In genomic region chr17:57902800-57903759, GRCh38 we compare ENCODE assay signal across 1 cellular context.
TF ChIP-seq lines count a peak whose summit lies in the region.

No MANE protein-coding gene starts in this region.

TF ChIP-seq in HepG2, 621 proteins besides CTCF, POLR2A, EP300 and RAD21 (continued from another document and continues in another):
- TF ChIP-seq, protein P1, sequence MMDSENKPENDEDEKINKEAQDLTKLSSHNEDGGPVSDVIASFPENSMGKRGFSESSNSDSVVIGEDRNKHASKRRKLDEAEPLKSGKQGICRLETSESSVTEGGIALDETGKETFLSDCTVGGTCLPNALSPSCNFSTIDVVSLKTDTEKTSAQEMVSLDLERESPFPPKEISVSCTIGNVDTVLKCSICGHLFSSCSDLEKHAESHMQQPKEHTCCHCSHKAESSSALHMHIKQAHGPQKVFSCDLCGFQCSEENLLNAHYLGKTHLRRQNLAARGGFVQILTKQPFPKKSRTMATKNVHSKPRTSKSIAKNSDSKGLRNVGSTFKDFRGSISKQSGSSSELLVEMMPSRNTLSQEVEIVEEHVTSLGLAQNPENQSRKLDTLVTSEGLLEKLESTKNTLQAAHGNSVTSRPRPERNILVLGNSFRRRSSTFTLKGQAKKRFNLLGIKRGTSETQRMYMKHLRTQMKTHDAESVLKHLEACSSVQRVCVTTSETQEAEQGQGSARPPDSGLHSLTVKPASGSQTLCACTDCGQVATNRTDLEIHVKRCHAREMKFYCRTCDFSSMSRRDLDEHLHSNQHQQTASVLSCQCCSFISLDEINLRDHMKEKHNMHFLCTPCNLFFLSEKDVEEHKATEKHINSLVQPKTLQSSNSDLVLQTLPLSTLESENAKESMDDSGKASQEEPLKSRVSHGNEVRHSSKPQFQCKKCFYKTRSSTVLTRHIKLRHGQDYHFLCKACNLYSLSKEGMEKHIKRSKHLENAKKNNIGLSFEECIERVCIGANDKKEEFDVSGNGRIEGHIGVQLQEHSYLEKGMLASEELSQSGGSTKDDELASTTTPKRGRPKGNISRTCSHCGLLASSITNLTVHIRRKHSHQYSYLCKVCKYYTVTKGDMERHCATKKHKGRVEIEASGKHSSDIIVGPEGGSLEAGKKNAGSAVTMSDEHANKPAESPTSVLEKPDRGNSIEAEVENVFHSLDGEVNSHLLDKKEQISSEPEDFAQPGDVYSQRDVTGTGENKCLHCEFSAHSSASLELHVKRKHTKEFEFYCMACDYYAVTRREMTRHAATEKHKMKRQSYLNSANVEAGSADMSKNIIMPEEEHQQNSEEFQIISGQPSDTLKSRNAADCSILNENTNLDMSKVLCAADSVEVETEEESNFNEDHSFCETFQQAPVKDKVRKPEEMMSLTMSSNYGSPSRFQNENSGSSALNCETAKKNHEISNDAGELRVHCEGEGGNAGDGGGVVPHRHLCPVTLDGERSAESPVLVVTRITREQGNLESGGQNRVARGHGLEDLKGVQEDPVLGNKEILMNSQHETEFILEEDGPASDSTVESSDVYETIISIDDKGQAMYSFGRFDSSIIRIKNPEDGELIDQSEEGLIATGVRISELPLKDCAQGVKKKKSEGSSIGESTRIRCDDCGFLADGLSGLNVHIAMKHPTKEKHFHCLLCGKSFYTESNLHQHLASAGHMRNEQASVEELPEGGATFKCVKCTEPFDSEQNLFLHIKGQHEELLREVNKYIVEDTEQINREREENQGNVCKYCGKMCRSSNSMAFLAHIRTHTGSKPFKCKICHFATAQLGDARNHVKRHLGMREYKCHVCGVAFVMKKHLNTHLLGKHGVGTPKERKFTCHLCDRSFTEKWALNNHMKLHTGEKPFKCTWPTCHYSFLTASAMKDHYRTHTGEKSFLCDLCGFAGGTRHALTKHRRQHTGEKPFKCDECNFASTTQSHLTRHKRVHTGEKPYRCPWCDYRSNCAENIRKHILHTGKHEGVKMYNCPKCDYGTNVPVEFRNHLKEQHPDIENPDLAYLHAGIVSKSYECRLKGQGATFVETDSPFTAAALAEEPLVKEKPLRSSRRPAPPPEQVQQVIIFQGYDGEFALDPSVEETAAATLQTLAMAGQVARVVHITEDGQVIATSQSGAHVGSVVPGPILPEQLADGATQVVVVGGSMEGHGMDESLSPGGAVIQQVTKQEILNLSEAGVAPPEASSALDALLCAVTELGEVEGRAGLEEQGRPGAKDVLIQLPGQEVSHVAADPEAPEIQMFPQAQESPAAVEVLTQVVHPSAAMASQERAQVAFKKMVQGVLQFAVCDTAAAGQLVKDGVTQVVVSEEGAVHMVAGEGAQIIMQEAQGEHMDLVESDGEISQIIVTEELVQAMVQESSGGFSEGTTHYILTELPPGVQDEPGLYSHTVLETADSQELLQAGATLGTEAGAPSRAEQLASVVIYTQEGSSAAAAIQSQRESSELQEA (CRISPR knock-in tag; IDR thresholded peaks at IDR 0.05; ENCODE audit: not compliant biosample characterization), result peak; percentile 46
- TF ChIP-seq, protein P2, sequence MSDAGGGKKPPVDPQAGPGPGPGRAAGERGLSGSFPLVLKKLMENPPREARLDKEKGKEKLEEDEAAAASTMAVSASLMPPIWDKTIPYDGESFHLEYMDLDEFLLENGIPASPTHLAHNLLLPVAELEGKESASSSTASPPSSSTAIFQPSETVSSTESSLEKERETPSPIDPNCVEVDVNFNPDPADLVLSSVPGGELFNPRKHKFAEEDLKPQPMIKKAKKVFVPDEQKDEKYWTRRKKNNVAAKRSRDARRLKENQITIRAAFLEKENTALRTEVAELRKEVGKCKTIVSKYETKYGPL (CRISPR knock-in tag; IDR thresholded peaks at IDR 0.05), result no peak
- TF ChIP-seq ZNF792 (CRISPR knock-in tag; IDR thresholded peaks at IDR 0.05) (peak; percentile 99), ZNF558 (CRISPR knock-in tag; IDR thresholded peaks at IDR 0.05; ENCODE audit: borderline replicate concordance) (no peak), ZSCAN12 (CRISPR knock-in tag; IDR thresholded peaks at IDR 0.05) (no peak), ZNF143 (CRISPR knock-in tag; IDR thresholded peaks at IDR 0.05) (peak; percentile 23; the same call in 1 of the 2 replicates), DR1 (CRISPR knock-in tag; IDR thresholded peaks at IDR 0.05) (no peak), HMGA1 (CRISPR knock-in tag; conservative IDR thresholded peaks at IDR 0.05) (no peak), ZNF766 (CRISPR knock-in tag; IDR thresholded peaks at IDR 0.05; ENCODE audit: borderline replicate concordance) (no peak), AKAP8 (CRISPR knock-in tag; IDR thresholded peaks at IDR 0.05) (no peak), DMAP1 (CRISPR knock-in tag; IDR thresholded peaks at IDR 0.05) (peak; percentile 78), ZNF496 (CRISPR knock-in tag; IDR thresholded peaks at IDR 0.05; ENCODE audit: insufficient replicate concordance) (no peak), KLF13 (CRISPR knock-in tag; IDR thresholded peaks at IDR 0.05) (no peak), MYNN (CRISPR knock-in tag; IDR thresholded peaks at IDR 0.05; ENCODE audit: low read depth) (0 out of 2 replicates have a peak, but pooled peaks have one; percentile 61), FOSL1 (CRISPR knock-in tag; IDR thresholded peaks at IDR 0.05; ENCODE audit: borderline replicate concordance) (no peak), ZKSCAN1 (IDR thresholded peaks at IDR 0.05; ENCODE audit: low read length) (0 out of 2 replicates have a peak, but pooled peaks have one; percentile 9), NFE2L1 (CRISPR knock-in tag; IDR thresholded peaks at IDR 0.05; ENCODE audit: borderline replicate concordance) (no peak), HOXD1 (CRISPR knock-in tag; IDR thresholded peaks at IDR 0.05) (no peak), FOXM1 (CRISPR knock-in tag; IDR thresholded peaks at IDR 0.05) (no peak), TSC22D2 (CRISPR knock-in tag; IDR thresholded peaks at IDR 0.05; ENCODE audit: borderline replicate concordance) (peak; percentile 94; the same call in 1 of the 2 replicates), MLXIP (CRISPR knock-in tag; IDR thresholded peaks at IDR 0.05; ENCODE audit: borderline replicate concordance) (no peak), SSRP1 (CRISPR knock-in tag; IDR thresholded peaks at IDR 0.05) (no peak), ZFP82 (CRISPR knock-in tag; IDR thresholded peaks at IDR 0.05; ENCODE audit: borderline replicate concordance) (no peak), ZC3H4 (CRISPR knock-in tag; IDR thresholded peaks at IDR 0.05; ENCODE audit: borderline replicate concordance) (no peak), ZNF782 (CRISPR knock-in tag; IDR thresholded peaks at IDR 0.05; ENCODE audit: borderline replicate concordance) (no peak; the same call in 1 of the 2 replicates), ZNF614 (CRISPR knock-in tag; IDR thresholded peaks at IDR 0.05; ENCODE audit: borderline replicate concordance) (peak; percentile 98), ZNF121 (CRISPR knock-in tag; IDR thresholded peaks at IDR 0.05) (peak; percentile 96), ZNF20 (CRISPR knock-in tag; IDR thresholded peaks at IDR 0.05) (no peak), ZNF230 (CRISPR knock-in tag; IDR thresholded peaks at IDR 0.05) (no peak), NKX3-1 (CRISPR knock-in tag; IDR thresholded peaks at IDR 0.05) (no peak)
- TF ChIP-seq, protein P3, sequence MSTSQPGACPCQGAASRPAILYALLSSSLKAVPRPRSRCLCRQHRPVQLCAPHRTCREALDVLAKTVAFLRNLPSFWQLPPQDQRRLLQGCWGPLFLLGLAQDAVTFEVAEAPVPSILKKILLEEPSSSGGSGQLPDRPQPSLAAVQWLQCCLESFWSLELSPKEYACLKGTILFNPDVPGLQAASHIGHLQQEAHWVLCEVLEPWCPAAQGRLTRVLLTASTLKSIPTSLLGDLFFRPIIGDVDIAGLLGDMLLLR (CRISPR knock-in tag; IDR thresholded peaks at IDR 0.05), result no peak
- TF ChIP-seq, protein P4, sequence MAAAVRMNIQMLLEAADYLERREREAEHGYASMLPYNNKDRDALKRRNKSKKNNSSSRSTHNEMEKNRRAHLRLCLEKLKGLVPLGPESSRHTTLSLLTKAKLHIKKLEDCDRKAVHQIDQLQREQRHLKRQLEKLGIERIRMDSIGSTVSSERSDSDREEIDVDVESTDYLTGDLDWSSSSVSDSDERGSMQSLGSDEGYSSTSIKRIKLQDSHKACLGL (CRISPR knock-in tag; IDR thresholded peaks at IDR 0.05), result 0 out of 2 replicates have a peak, but pooled peaks have one; percentile 14
- TF ChIP-seq, protein P5, sequence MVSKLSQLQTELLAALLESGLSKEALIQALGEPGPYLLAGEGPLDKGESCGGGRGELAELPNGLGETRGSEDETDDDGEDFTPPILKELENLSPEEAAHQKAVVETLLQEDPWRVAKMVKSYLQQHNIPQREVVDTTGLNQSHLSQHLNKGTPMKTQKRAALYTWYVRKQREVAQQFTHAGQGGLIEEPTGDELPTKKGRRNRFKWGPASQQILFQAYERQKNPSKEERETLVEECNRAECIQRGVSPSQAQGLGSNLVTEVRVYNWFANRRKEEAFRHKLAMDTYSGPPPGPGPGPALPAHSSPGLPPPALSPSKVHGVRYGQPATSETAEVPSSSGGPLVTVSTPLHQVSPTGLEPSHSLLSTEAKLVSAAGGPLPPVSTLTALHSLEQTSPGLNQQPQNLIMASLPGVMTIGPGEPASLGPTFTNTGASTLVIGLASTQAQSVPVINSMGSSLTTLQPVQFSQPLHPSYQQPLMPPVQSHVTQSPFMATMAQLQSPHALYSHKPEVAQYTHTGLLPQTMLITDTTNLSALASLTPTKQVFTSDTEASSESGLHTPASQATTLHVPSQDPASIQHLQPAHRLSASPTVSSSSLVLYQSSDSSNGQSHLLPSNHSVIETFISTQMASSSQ (IDR thresholded peaks at IDR 0.05; ENCODE audit: low read depth), result peak; percentile 92
- TF ChIP-seq, protein P5 (CRISPR knock-in tag; IDR thresholded peaks at IDR 0.05; ENCODE audit: borderline replicate concordance), result peak; percentile 96
- TF ChIP-seq, protein P6, sequence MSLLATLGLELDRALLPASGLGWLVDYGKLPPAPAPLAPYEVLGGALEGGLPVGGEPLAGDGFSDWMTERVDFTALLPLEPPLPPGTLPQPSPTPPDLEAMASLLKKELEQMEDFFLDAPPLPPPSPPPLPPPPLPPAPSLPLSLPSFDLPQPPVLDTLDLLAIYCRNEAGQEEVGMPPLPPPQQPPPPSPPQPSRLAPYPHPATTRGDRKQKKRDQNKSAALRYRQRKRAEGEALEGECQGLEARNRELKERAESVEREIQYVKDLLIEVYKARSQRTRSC (CRISPR knock-in tag; IDR thresholded peaks at IDR 0.05; ENCODE audit: low read depth), result no peak
- TF ChIP-seq, protein P7, sequence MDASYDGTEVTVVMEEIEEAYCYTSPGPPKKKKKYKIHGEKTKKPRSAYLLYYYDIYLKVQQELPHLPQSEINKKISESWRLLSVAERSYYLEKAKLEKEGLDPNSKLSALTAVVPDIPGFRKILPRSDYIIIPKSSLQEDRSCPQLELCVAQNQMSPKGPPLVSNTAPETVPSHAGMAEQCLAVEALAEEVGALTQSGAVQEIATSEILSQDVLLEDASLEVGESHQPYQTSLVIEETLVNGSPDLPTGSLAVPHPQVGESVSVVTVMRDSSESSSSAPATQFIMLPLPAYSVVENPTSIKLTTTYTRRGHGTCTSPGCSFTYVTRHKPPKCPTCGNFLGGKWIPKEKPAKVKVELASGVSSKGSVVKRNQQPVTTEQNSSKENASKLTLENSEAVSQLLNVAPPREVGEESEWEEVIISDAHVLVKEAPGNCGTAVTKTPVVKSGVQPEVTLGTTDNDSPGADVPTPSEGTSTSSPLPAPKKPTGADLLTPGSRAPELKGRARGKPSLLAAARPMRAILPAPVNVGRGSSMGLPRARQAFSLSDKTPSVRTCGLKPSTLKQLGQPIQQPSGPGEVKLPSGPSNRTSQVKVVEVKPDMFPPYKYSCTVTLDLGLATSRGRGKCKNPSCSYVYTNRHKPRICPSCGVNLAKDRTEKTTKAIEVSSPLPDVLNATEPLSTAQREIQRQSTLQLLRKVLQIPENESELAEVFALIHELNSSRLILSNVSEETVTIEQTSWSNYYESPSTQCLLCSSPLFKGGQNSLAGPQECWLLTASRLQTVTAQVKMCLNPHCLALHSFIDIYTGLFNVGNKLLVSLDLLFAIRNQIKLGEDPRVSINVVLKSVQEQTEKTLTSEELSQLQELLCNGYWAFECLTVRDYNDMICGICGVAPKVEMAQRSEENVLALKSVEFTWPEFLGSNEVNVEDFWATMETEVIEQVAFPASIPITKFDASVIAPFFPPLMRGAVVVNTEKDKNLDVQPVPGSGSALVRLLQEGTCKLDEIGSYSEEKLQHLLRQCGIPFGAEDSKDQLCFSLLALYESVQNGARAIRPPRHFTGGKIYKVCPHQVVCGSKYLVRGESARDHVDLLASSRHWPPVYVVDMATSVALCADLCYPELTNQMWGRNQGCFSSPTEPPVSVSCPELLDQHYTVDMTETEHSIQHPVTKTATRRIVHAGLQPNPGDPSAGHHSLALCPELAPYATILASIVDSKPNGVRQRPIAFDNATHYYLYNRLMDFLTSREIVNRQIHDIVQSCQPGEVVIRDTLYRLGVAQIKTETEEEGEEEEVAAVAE (CRISPR knock-in tag; IDR thresholded peaks at IDR 0.05; ENCODE audit: borderline replicate concordance), result peak; percentile 84; the same call in 1 of the 2 replicates
